Comparison of ENCODE assay signal across 20 cellular contexts in genomic region chr11:112298535-112298934, GRCh38. TPM values are rescaled to one million over a fixed set of nuclear protein-coding genes. Genes with fewer than 3 reads are reported as not detected.
DNase-seq lines count a peak whose midpoint lies in the region; ATAC-seq, FAIRE-seq and TF ChIP-seq lines count a peak whose summit lies in the region.
"Had no signal": no experiment of that assay in that cellular context is flagged by ENCODE, and none has a peak within 500 bp of the region (broad histone marks: within the 10 kb centered on the region; RNA-seq: fewer than 3 reads in every experiment).

No MANE protein-coding gene starts in this region.

- no peaks in the 10 kb centered on the region for H3K9me3 ChIP-seq in mammary epithelial cell (replicated peaks; ENCODE audit: insufficient read depth, low read length)
- H3K9me3 ChIP-seq: Caco-2, SJSA1 had no signal

- BruUV-seq in MCF 10A (replicated peaks; lab: Mats Ljungman, UMichigan) (no TSS peak), mammary epithelial cell (replicated peaks; lab: Mats Ljungman, UMichigan) (no TSS peak)

- H3K4me3 ChIP-seq in mammary epithelial cell (replicated peaks in 1 of 3; ENCODE audit: insufficient read depth in 1 of 3, low read depth in 2 of 3, low read length in 3 of 3): no peak overlapping the region
- H3K4me3 ChIP-seq: cardiac muscle cell, SJSA1 had no signal

- no peaks in the 10 kb centered on the region for H3K27me3 ChIP-seq in mammary epithelial cell (ENCODE audit: insufficient read depth, low read length)
- H3K27me3 ChIP-seq: cardiac muscle cell, SJSA1 had no signal

- CTCF ChIA-PET in MCF 10A (lab: Yijun Ruan, JAX) (no interaction called here), mammary epithelial cell (lab: Charles Lee; ENCODE audit: low non-redundant PET) (no interaction called here)

- no peak overlapping the region for H3K27ac Mint-ChIP-seq in MCF 10A (ENCODE audit: low read depth, unreplicated experiment)
- H3K27ac Mint-ChIP-seq in effector memory CD8-positive, alpha-beta T cell: peak overlapping the region; percentile 79 to 86
- H3K27ac Mint-ChIP-seq in activated T-cell treated with anti-CD3 and anti-CD28 coated beads, Interleukin-2, amount 50 U/mL, for 24 hours: no peak overlapping the region
- H3K27ac Mint-ChIP-seq: activated T-cell treated with anti-CD3 and anti-CD28 coated beads, Interleukin-2, amount 50 U/mL, for 72 hours; stimulated activated naive CD8-positive, alpha-beta T cell treated with anti-CD3 and anti-CD28 coated beads, Interleukin-15, amount 100 ng/mL, for 72 hours had no signal

- peaks cover 8% of the 10 kb centered on the region for H3K27me3 Mint-ChIP-seq in MCF 10A (ENCODE audit: insufficient read depth, unreplicated experiment)
- H3K27me3 Mint-ChIP-seq in effector memory CD8-positive, alpha-beta T cell: no peaks in the 10 kb centered on the region
- H3K27me3 Mint-ChIP-seq in activated T-cell treated with anti-CD3 and anti-CD28 coated beads, Interleukin-2, amount 50 U/mL, for 24 hours: no peaks in the 10 kb centered on the region
- H3K27me3 Mint-ChIP-seq: stimulated activated naive CD8-positive, alpha-beta T cell treated with anti-CD3 and anti-CD28 coated beads, Interleukin-15, amount 100 ng/mL, for 72 hours had no signal

- TF ChIP-seq CTCF in MCF 10A (IDR thresholded peaks at IDR 0.05; ENCODE audit: unreplicated experiment) (no peak), mammary epithelial cell (conservative IDR thresholded peaks at IDR 0.05 in 1 of 2, IDR thresholded peaks at IDR 0.05 in 1 of 2; ENCODE audit: extremely low read depth in 1 of 2, insufficient read depth in 1 of 2, low read depth in 1 of 2, low read length in 2 of 2) (no peak), GM13977 (IDR thresholded peaks at IDR 0.05; ENCODE audit: extremely low read depth, insufficient read depth, missing control alignments) (no peak)

- H3K4me1 Mint-ChIP-seq in MCF 10A (ENCODE audit: insufficient read depth, unreplicated experiment): peaks cover 18% of the 10 kb centered on the region
- H3K4me1 Mint-ChIP-seq in effector memory CD8-positive, alpha-beta T cell (ENCODE audit: low read depth in 2 of 2): peaks cover 4 to 14% of the 10 kb centered on the region in 2 donors
- peaks cover 34% of the 10 kb centered on the region for H3K4me1 Mint-ChIP-seq in activated T-cell treated with anti-CD3 and anti-CD28 coated beads, Interleukin-2, amount 50 U/mL, for 24 hours (ENCODE audit: low read depth)

- no peak overlapping the region for H3K27ac ChIP-seq in mammary epithelial cell (ENCODE audit: insufficient read depth, low read depth, low read length)
- H3K27ac ChIP-seq: cardiac muscle cell, SJSA1 had no signal

- H3K9me3 Mint-ChIP-seq in MCF 10A (ENCODE audit: unreplicated experiment): no peaks in the 10 kb centered on the region
- H3K9me3 Mint-ChIP-seq in effector memory CD8-positive, alpha-beta T cell: no peaks in the 10 kb centered on the region
- H3K9me3 Mint-ChIP-seq in activated T-cell treated with anti-CD3 and anti-CD28 coated beads, Interleukin-2, amount 50 U/mL, for 24 hours: no peaks in the 10 kb centered on the region
- H3K9me3 Mint-ChIP-seq: activated T-cell treated with anti-CD3 and anti-CD28 coated beads, Interleukin-2, amount 50 U/mL, for 72 hours; stimulated activated naive CD8-positive, alpha-beta T cell treated with anti-CD3 and anti-CD28 coated beads, Interleukin-15, amount 100 ng/mL, for 72 hours had no signal

- no peaks in the 10 kb centered on the region for H3K36me3 ChIP-seq in mammary epithelial cell (ENCODE audit: insufficient read depth, low read length)
- H3K36me3 ChIP-seq: cardiac muscle cell, SJSA1 had no signal

- no peak for ATAC-seq in effector memory CD8-positive, alpha-beta T cell (replicated peaks)
- no peak for ATAC-seq in left colon
- ATAC-seq: activated T-cell treated with anti-CD3 and anti-CD28 coated beads, Interleukin-2, amount 50 U/mL, for 72 hours had no signal

- in situ Hi-C loops in mammary epithelial cell (cut with MboI; ENCODE audit: low sequenced_read_pairs in 2 of 2) (loop anchor here in 1 of 2 donors (25.0 kb wide), 2 partner anchors 489 to 989 kb away; no protein-coding TSS in a partner anchor), GM13977 (cut with MboI; ENCODE audit: low pct_unique_long_range_greater_than_20kb, low sequenced_read_pairs, unreplicated experiment) (loop anchor here (25.0 kb wide), 1 partner anchor 989 kb away; no protein-coding TSS in a partner anchor)

- dilution Hi-C loops in mammary epithelial cell (cut with HindIII; ENCODE audit: low sequenced_read_pairs): no loop called here

- H3K4me3 Mint-ChIP-seq in MCF 10A (ENCODE audit: unreplicated experiment): no peak overlapping the region
- H3K4me3 Mint-ChIP-seq in effector memory CD8-positive, alpha-beta T cell: peak overlapping the region in 1 of 2 donors; percentile 17
- no peak overlapping the region for H3K4me3 Mint-ChIP-seq in activated T-cell treated with anti-CD3 and anti-CD28 coated beads, Interleukin-2, amount 50 U/mL, for 24 hours
- H3K4me3 Mint-ChIP-seq: activated T-cell treated with anti-CD3 and anti-CD28 coated beads, Interleukin-2, amount 50 U/mL, for 72 hours had no signal

- H3K4me2 ChIP-seq in mammary epithelial cell (ENCODE audit: insufficient read depth, low read depth, low read length): no peak overlapping the region

- no peaks in the 10 kb centered on the region for H4K20me1 ChIP-seq in mammary epithelial cell (ENCODE audit: insufficient read depth, low read length)

- peak; percentile 45 for DNase-seq in MCF 10A (ENCODE audit: unreplicated experiment)
- DNase-seq in mammary epithelial cell: no peak
- DNase-seq in effector memory CD8-positive, alpha-beta T cell: no peak
- peak; percentile 25 for DNase-seq in midbrain (lab: John Stamatoyannopoulos, UW)
- no peak for DNase-seq in urothelium cell line (ENCODE audit: low spot score)
- no peak for DNase-seq in activated T-cell treated with anti-CD3 and anti-CD28 coated beads, Interleukin-2, amount 50 U/mL, for 24 hours
- DNase-seq in GM13977 (ENCODE audit: low spot score): no peak
- DNase-seq in left colon: no peak
- DNase-seq: activated CD4-positive, alpha-beta T cell treated with anti-CD3 and anti-CD28 coated beads for 48 hours; activated T-cell treated with anti-CD3 and anti-CD28 coated beads, Interleukin-2, amount 50 U/mL, for 72 hours; Caco-2; effector memory CD4-positive, alpha-beta T cell; hippocampal formation; Karpas-422; stimulated activated naive CD8-positive, alpha-beta T cell treated with anti-CD3 and anti-CD28 coated beads, Interleukin-15, amount 100 ng/mL, for 72 hours had no signal

- intact Hi-C loops in MCF 10A (cut with micrococcal nuclease): no loop called here
- intact Hi-C loops in mammary epithelial cell (cut with micrococcal nuclease): loop anchor here (10.0 kb wide), 1 partner anchor 96 kb away; no protein-coding TSS in a partner anchor
- intact Hi-C loops in left colon (cut with DNase I, micrococcal nuclease): loop anchor here in 1 of 2 donors (10.0 kb wide), 1 partner anchor 256 kb away; no protein-coding TSS in a partner anchor

- peaks cover 6% of the 10 kb centered on the region for H3K36me3 Mint-ChIP-seq in MCF 10A (ENCODE audit: insufficient read depth, unreplicated experiment)
- H3K36me3 Mint-ChIP-seq in effector memory CD8-positive, alpha-beta T cell (ENCODE audit: insufficient read depth): peaks cover 5% of the 10 kb centered on the region
- no peaks in the 10 kb centered on the region for H3K36me3 Mint-ChIP-seq in activated T-cell treated with anti-CD3 and anti-CD28 coated beads, Interleukin-2, amount 50 U/mL, for 24 hours (ENCODE audit: low read depth)

- no peak overlapping the region for H3K9ac ChIP-seq in mammary epithelial cell (ENCODE audit: insufficient read depth, low read length)

- POLR2A ChIA-PET in MCF 10A (lab: Yijun Ruan, JAX): no interaction called here

- peaks cover 2% of the 10 kb centered on the region for H3K4me1 ChIP-seq in mammary epithelial cell (ENCODE audit: insufficient read depth, low read length)

- H3K79me2 ChIP-seq in mammary epithelial cell (ENCODE audit: insufficient read depth, low read length): no peaks in the 10 kb centered on the region

- peak; percentile 89 for FAIRE-seq in urothelium cell line (lab: Jason Lieb, UNC)
- FAIRE-seq: G401.6, GM12892 had no signal

- WGBS in mammary epithelial cell (ENCODE audit: low coverage, missing lambda C conversion rate): 67% methylated on average over 3 of the region's 9 CpGs

- no peak overlapping the region for H2AFZ ChIP-seq in mammary epithelial cell (ENCODE audit: low read depth, low read length)

RNA-seq across cellular contexts. Expression of gene PLET1, which starts 37.9 kb away (rescaled TPM):
- total RNA-seq in MCF 10A (2022) (not detected in 2 replicates), mammary epithelial cell (not detected), left colon (not detected)
- polyA plus RNA-seq in mammary epithelial cell: not detected
- polyA minus RNA-seq in mammary epithelial cell: not detected
- total RNA-seq: activated T-cell treated with anti-CD3 and anti-CD28 coated beads, Interleukin-2, amount 50 U/mL, for 72 hours; Caco-2; cardiac muscle cell; pulmonary artery endothelial cell; SJSA1 had no signal
- polyA plus RNA-seq: cardiac muscle cell had no signal

Comparison
In these comparisons a context has a peak if more than half of its experiments do, and no peak if none do; other contexts are left out.
1. DNase-seq: peak in MCF 10A (single experiment) and midbrain (single experiment); none in mammary epithelial cell (single experiment), effector memory CD8-positive, alpha-beta T cell (0 of 3), urothelium cell line (single experiment), activated T-cell treated with anti-CD3 and anti-CD28 coated beads, Interleukin-2, amount 50 U/mL, for 24 hours (single experiment), GM13977 (single experiment) and left colon (0 of 2).
2. H3K27ac Mint-ChIP-seq: peak in effector memory CD8-positive, alpha-beta T cell (2 of 2); none in MCF 10A (single experiment) and activated T-cell treated with anti-CD3 and anti-CD28 coated beads, Interleukin-2, amount 50 U/mL, for 24 hours (single experiment).